ENCODE assay signal across 20 cellular contexts in the genomic region with DNA sequence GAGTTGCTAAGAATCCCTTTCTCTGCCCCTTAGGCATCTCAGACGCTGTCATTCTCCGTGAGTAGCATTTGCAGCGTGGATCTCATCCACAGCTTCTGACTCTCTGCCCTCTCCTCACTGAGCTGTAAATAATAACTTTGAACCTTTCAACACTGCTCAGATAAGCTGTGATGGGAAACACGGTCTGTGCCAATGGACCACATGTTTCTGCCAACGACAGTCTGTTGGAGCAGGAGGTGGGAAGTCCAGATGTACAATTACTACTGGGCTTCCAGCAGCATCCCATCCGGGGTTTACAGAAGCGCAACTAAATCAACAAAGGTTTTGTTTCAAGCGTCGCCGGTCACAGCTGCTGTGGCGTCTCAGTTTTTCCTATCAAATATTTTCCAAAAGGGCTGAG.
DNase-seq lines count a peak whose midpoint lies in the region; ATAC-seq and TF ChIP-seq lines count a peak whose summit lies in the region.
"Had no signal": no experiment of that assay in that cellular context is flagged by ENCODE, and none has a peak within 500 bp of the region (broad histone marks: within the 10 kb centered on the region; RNA-seq: fewer than 3 reads in every experiment).

No MANE protein-coding gene starts in this region.

- no peak overlapping the region for H3K4me3 Mint-ChIP-seq in glutamatergic neuron (ENCODE audit: unreplicated experiment)
- H3K4me3 Mint-ChIP-seq: activated CD4-positive, alpha-beta memory T cell treated with anti-CD3 and anti-CD28 coated beads for 36 hours; CD4-positive, CD25-positive, alpha-beta regulatory T cell; stimulated activated naive B cell treated with anti-CD40 and anti-IgM and Interleukin-4, amounts not matched to agents 10 μg/mL and 1 μg/mL and 100 μg/mL, for 72 hours had no signal

- H3K36me3 ChIP-seq in heart right ventricle: no peaks in the 10 kb centered on the region
- no peaks in the 10 kb centered on the region for H3K36me3 ChIP-seq in adrenal gland (replicated peaks in 1 of 2)
- H3K36me3 ChIP-seq: transverse colon, WERI-Rb-1 had no signal

- WGBS in heart right ventricle, 2 donors: 22 to 26% methylated on average over 11 of the region's 11 CpGs
- 44 to 65% (median 56%) methylated on average over 11 of the region's 11 CpGs for WGBS in adrenal gland, 4 donors

- H3K36me3 Mint-ChIP-seq in glutamatergic neuron (ENCODE audit: unreplicated experiment): no peaks in the 10 kb centered on the region
- H3K36me3 Mint-ChIP-seq: activated CD4-positive, alpha-beta memory T cell treated with anti-CD3 and anti-CD28 coated beads for 36 hours; CD4-positive, CD25-positive, alpha-beta regulatory T cell had no signal

- peaks cover 3% of the 10 kb centered on the region for H3K4me1 Mint-ChIP-seq in glutamatergic neuron (ENCODE audit: low read depth, unreplicated experiment)
- H3K4me1 Mint-ChIP-seq: CD4-positive, CD25-positive, alpha-beta regulatory T cell; stimulated activated naive B cell treated with anti-CD40 and anti-IgM and Interleukin-4, amounts not matched to agents 10 μg/mL and 1 μg/mL and 100 μg/mL, for 72 hours had no signal

- TF ChIP-seq CTCF in AG10803 (conservative IDR thresholded peaks at IDR 0.05; ENCODE audit: low read length) (no peak), heart right ventricle (IDR thresholded peaks at IDR 0.05) (no peak), adrenal gland (IDR thresholded peaks at IDR 0.05) (no peak), glutamatergic neuron (IDR thresholded peaks at IDR 0.05; ENCODE audit: partially characterized antibody, unreplicated experiment) (no peak)

- DNase-seq in AG10803 (ENCODE audit: low read depth) (peak; percentile 62), NCI-H146 (lab: John Stamatoyannopoulos, UW) (peak; percentile 75), NCI-H526 (lab: John Stamatoyannopoulos, UW) (peak; percentile 56 to 66), heart right ventricle (peak in 1 of 2 donors; percentile 30), adrenal gland (no peak), HUDEP-2 (lab: John Stamatoyannopoulos, UW; ENCODE audit: unreplicated experiment in 76 of 76) (no peak), HPDE6-E6E7 (ENCODE audit: extremely low spot score) (no peak), glutamatergic neuron (no peak)
- DNase-seq: activated CD4-positive, alpha-beta memory T cell treated with anti-CD3 and anti-CD28 coated beads for 36 hours; activated naive CD4-positive, alpha-beta T cell treated with anti-CD3 and anti-CD28 coated beads, Interleukin-2, amount 50 U/mL, for 16 hours; activated T-cell treated with anti-CD3 and anti-CD28 coated beads, Interleukin-2, amount 50 U/mL, for 48 hours; CD4-positive, CD25-positive, alpha-beta regulatory T cell; GM23248; kidney glomerular epithelial cell; NCI-H2107; stimulated activated naive B cell treated with anti-CD40 and anti-IgM and Interleukin-4, amounts not matched to agents 10 μg/mL and 1 μg/mL and 100 μg/mL, for 72 hours; transverse colon; WERI-Rb-1 had no signal

- intact Hi-C loops in heart right ventricle (cut with DNase I): no loop called here
- intact Hi-C loops in adrenal gland (cut with DNase I): no loop called here

- H3K4me1 ChIP-seq in heart right ventricle (peaks cover 0 to 9% (median 0%) of the 10 kb centered on the region in 9 donors), adrenal gland (replicated peaks in 1 of 2) (no peaks in the 10 kb centered on the region)
- H3K4me1 ChIP-seq: transverse colon had no signal

- H3K9me3 ChIP-seq in heart right ventricle (peaks cover 0 to 4% (median 0%) of the 10 kb centered on the region in 11 donors), adrenal gland (replicated peaks in 1 of 3) (no peaks in the 10 kb centered on the region)
- H3K9me3 ChIP-seq: transverse colon had no signal

- no peak overlapping the region for H3K27ac Mint-ChIP-seq in glutamatergic neuron (ENCODE audit: unreplicated experiment)
- H3K27ac Mint-ChIP-seq: activated CD4-positive, alpha-beta memory T cell treated with anti-CD3 and anti-CD28 coated beads for 36 hours; CD4-positive, CD25-positive, alpha-beta regulatory T cell; stimulated activated naive B cell treated with anti-CD40 and anti-IgM and Interleukin-4, amounts not matched to agents 10 μg/mL and 1 μg/mL and 100 μg/mL, for 72 hours had no signal

- H3K27me3 ChIP-seq in heart right ventricle: peaks cover 0 to 63% (median 36%) of the 10 kb centered on the region in 7 donors
- H3K27me3 ChIP-seq in adrenal gland: no peaks in the 10 kb centered on the region
- H3K27me3 ChIP-seq: transverse colon had no signal

- peaks cover 2% of the 10 kb centered on the region for H3K27me3 Mint-ChIP-seq in glutamatergic neuron (ENCODE audit: unreplicated experiment)
- H3K27me3 Mint-ChIP-seq: activated CD4-positive, alpha-beta memory T cell treated with anti-CD3 and anti-CD28 coated beads for 36 hours; CD4-positive, CD25-positive, alpha-beta regulatory T cell; stimulated activated naive B cell treated with anti-CD40 and anti-IgM and Interleukin-4, amounts not matched to agents 10 μg/mL and 1 μg/mL and 100 μg/mL, for 72 hours had no signal

- ATAC-seq in heart right ventricle: peak; percentile 61 to 92 (median 76)
- ATAC-seq: HepG2; stimulated activated naive B cell treated with anti-CD40 and anti-IgM and Interleukin-4, amounts not matched to agents 10 μg/mL and 1 μg/mL and 100 μg/mL, for 72 hours had no signal

- TF ChIP-seq POLR2A in adrenal gland (IDR thresholded peaks at IDR 0.05): no peak

- H3K9me3 Mint-ChIP-seq in glutamatergic neuron (ENCODE audit: unreplicated experiment): no peaks in the 10 kb centered on the region

- H3K4me3 ChIP-seq in AG10803 (ENCODE audit: low read length): no peak overlapping the region
- H3K4me3 ChIP-seq in heart right ventricle: no peak overlapping the region
- no peak overlapping the region for H3K4me3 ChIP-seq in adrenal gland
- H3K4me3 ChIP-seq: coronary artery, GM23248, transverse colon had no signal

- H3K27ac ChIP-seq in heart right ventricle (no peak overlapping the region), adrenal gland (no peak overlapping the region)
- H3K27ac ChIP-seq: coronary artery, GM23248, transverse colon, WERI-Rb-1 had no signal

Comparison
In these comparisons a context has a peak if more than half of its experiments do, and no peak if none do; other contexts are left out.
1. DNase-seq: peak in AG10803 (single experiment), NCI-H146 (single experiment) and NCI-H526 (2 of 2); none in adrenal gland (0 of 7), HUDEP-2 (0 of 76), HPDE6-E6E7 (single experiment) and glutamatergic neuron (single experiment).